29 cellular contexts compared by ENCODE assay signal in genomic region chr1:3373175-3373574, GRCh38.
"Had no signal": no experiment of that assay in that cellular context is flagged by ENCODE, and none has a peak within 500 bp of the region (broad histone marks: within the 10 kb centered on the region; RNA-seq: fewer than 3 reads in every experiment).

No MANE protein-coding gene starts in this region.

- H3K27ac ChIP-seq: body of pancreas, gastroesophageal sphincter, left lung, lower lobe of right lung, right lobe of liver, skin epidermis had no signal

- H3K36me3 ChIP-seq: gastroesophageal sphincter, left lung, lower lobe of right lung, right lobe of liver, tibial nerve had no signal

- H3K4me3 ChIP-seq: body of pancreas, gastroesophageal sphincter, left lung, lower lobe of right lung, mucosa of descending colon, right lobe of liver, skin epidermis, tibial nerve had no signal

- H3K36me3 Mint-ChIP-seq: activated CD8-positive, alpha-beta memory T cell treated with anti-CD3 and anti-CD28 coated beads, Interleukin-2, amount 10 ng/mL, durations not matched to agents 7 days and 5 days; activated naive CD4-positive, alpha-beta T cell treated with anti-CD3 and anti-CD28 coated beads, Interleukin-2, amount 50 U/mL, for 72 hours; stimulated activated effector memory CD8-positive, alpha-beta T cell treated with anti-CD3 and anti-CD28 coated beads, Interleukin-12 subunit alpha, Interleukin-12 subunit beta, amount 100 ng/mL, for 72 hours had no signal

- ATAC-seq: body of pancreas, gastroesophageal sphincter, left lung, lower lobe of right lung, mucosa of descending colon, right lobe of liver had no signal

- H3K9me3 ChIP-seq: body of pancreas, gastroesophageal sphincter, left lung, lower lobe of right lung, mucosa of descending colon, right lobe of liver, tibial nerve had no signal

- H3K4me1 Mint-ChIP-seq: activated B cell treated with CpG ODN at 0.5 μM for 24 hours had no signal

- H3K4me3 Mint-ChIP-seq: activated B cell treated with CpG ODN at 0.5 μM for 24 hours; activated CD8-positive, alpha-beta memory T cell treated with anti-CD3 and anti-CD28 coated beads, Interleukin-2, amount 10 ng/mL, durations not matched to agents 7 days and 5 days; activated CD8-positive, alpha-beta T cell treated with anti-CD3 and anti-CD28 coated beads for 36 hours; activated T-cell treated with anti-CD3 and anti-CD28 coated beads, Interleukin-2, amount 50 U/mL, for 72 hours; stimulated activated effector memory CD8-positive, alpha-beta T cell treated with anti-CD3 and anti-CD28 coated beads, Interleukin-12 subunit alpha, Interleukin-12 subunit beta, amount 100 ng/mL, for 72 hours; T-helper 2 cell treated with Interferon-gamma antibody and Interleukin-4, amounts not matched to agents 5 μg/mL and 100 μg/mL, for 36 hours had no signal

- DNase-seq: activated B cell treated with CpG ODN at 0.5 μM for 24 hours; activated CD4-positive, alpha-beta T cell treated with anti-CD3 and anti-CD28 coated beads, Interleukin-2, amount 50 U/mL, for 1 hour; activated CD8-positive, alpha-beta memory T cell treated with anti-CD3 and anti-CD28 coated beads, Interleukin-2, amount 10 ng/mL, durations not matched to agents 7 days and 5 days; activated CD8-positive, alpha-beta T cell treated with anti-CD3 and anti-CD28 coated beads for 36 hours; activated naive CD4-positive, alpha-beta T cell; activated T-cell treated with anti-CD3 and anti-CD28 coated beads, Interleukin-2, amount 50 U/mL, for 72 hours; body of pancreas; cerebellar nuclear complex; cortex of kidney; head of caudate nucleus; hypothalamus; kidney glomerular epithelial cell; left lung; lower lobe of right lung; mesenchymal stem cell; mucosa of descending colon; posterior cingulate gyrus; right lobe of liver; stimulated activated CD4-positive, alpha-beta T cell treated with anti-CD3 and anti-CD28 coated beads, Interleukin-12 subunit alpha, Interleukin-12 subunit beta, amount 100 ng/mL, for 4 hours; stimulated activated CD4-positive, alpha-beta T cell treated with anti-CD3 and anti-CD28 coated beads, Interleukin-4, amount 100 ng/mL, for 24 hours; stimulated activated naive CD8-positive, alpha-beta T cell treated with anti-CD3 and anti-CD28 coated beads, Interleukin-15, amount 100 ng/mL, for 72 hours; substantia nigra; T-helper 1 cell had no signal

- H3K9me3 Mint-ChIP-seq: activated B cell treated with CpG ODN at 0.5 μM for 24 hours; activated CD8-positive, alpha-beta T cell treated with anti-CD3 and anti-CD28 coated beads for 36 hours; stimulated activated effector memory CD8-positive, alpha-beta T cell treated with anti-CD3 and anti-CD28 coated beads, Interleukin-12 subunit alpha, Interleukin-12 subunit beta, amount 100 ng/mL, for 72 hours; T-helper 2 cell treated with Interferon-gamma antibody and Interleukin-4, amounts not matched to agents 5 μg/mL and 100 μg/mL, for 36 hours had no signal

- H3K27me3 ChIP-seq: body of pancreas, right lobe of liver, tibial nerve had no signal

- H3K4me1 ChIP-seq: body of pancreas, left lung, lower lobe of right lung, right lobe of liver had no signal

- H3K27ac Mint-ChIP-seq: activated B cell treated with CpG ODN at 0.5 μM for 24 hours; activated CD8-positive, alpha-beta T cell treated with anti-CD3 and anti-CD28 coated beads for 36 hours; activated T-cell treated with anti-CD3 and anti-CD28 coated beads, Interleukin-2, amount 50 U/mL, for 72 hours; stimulated activated naive CD8-positive, alpha-beta T cell treated with anti-CD3 and anti-CD28 coated beads, Interleukin-15, amount 100 ng/mL, for 72 hours; T-helper 2 cell treated with Interferon-gamma antibody and Interleukin-4, amounts not matched to agents 5 μg/mL and 100 μg/mL, for 36 hours had no signal
